Comparison of ENCODE assay signal across 8 cellular contexts in genomic region chr16:57984443-57985203, GRCh38. TPM values are rescaled to one million over a fixed set of nuclear protein-coding genes. Genes with fewer than 3 reads are reported as not detected.
DNase-seq lines count a peak whose midpoint lies in the region; ATAC-seq and TF ChIP-seq lines count a peak whose summit lies in the region.

No MANE protein-coding gene starts in this region.

- no peaks in the 10 kb centered on the region for H3K9me2 ChIP-seq in neural cell (ENCODE audit: insufficient read depth, low read length)

- H3K27me3 ChIP-seq in BLaER1 treated with 17β-estradiol and CSF1 and Interleukin-3, amounts not matched to agents 10 nM and 100 nM = no peaks in the 10 kb centered on the region
- peaks cover 30% of the 10 kb centered on the region for H3K27me3 ChIP-seq in neural cell (ENCODE audit: insufficient read depth, low read depth, low read length)

- no peaks in the 10 kb centered on the region for H3F3A ChIP-seq in neural cell (ENCODE audit: insufficient read depth, low read length, poor library complexity, severe bottlenecking)

- DNase-seq in NCI-H526 treated with DMSO at 0.1 percent for 48 hours (lab: John Stamatoyannopoulos, UW) (peak; percentile 52), fibroblast of the conjunctiva (ENCODE audit: low read depth) (peak; percentile 59), SHP77 (lab: John Stamatoyannopoulos, UW) (no peak)
- DNase-seq in activated T-helper 1 cell treated with anti-CD3 and anti-CD28 coated beads, Interleukin-2, amount 50 U/mL, for 16 hours (ENCODE audit: low read depth in 1 of 2, low spot score in 1 of 2) = peak; percentile 83 to 88
- peak; percentile 91 for DNase-seq in stimulated activated naive CD8-positive, alpha-beta T cell treated with anti-CD3 and anti-CD28 coated beads, Interleukin-15, Interleukin-2, amounts not matched to agents 100 U/mL and 50 U/mL, for 24 hours

- no peak for TF ChIP-seq RAD21 in neural cell (conservative IDR thresholded peaks at IDR 0.05)

- H3K4me3 ChIP-seq in BLaER1 treated with 17β-estradiol and CSF1 and Interleukin-3, amounts not matched to agents 10 nM and 100 nM = peak overlapping the region; percentile 47 to 69 (median 58)
- H3K4me3 ChIP-seq in neural cell (ENCODE audit: low read length) = peak overlapping the region; percentile 68

- H3K36me3 ChIP-seq in BLaER1 treated with 17β-estradiol and CSF1 and Interleukin-3, amounts not matched to agents 10 nM and 100 nM = no peaks in the 10 kb centered on the region
- H3K36me3 ChIP-seq in neural cell (ENCODE audit: insufficient read depth, low read length) = no peaks in the 10 kb centered on the region

- no peaks in the 10 kb centered on the region for H3K9me3 ChIP-seq in BLaER1 treated with 17β-estradiol and CSF1 and Interleukin-3, amounts not matched to agents 10 nM and 100 nM (replicated peaks in 1 of 11)
- no peaks in the 10 kb centered on the region for H3K9me3 ChIP-seq in neural cell (ENCODE audit: low read length)

- no peak overlapping the region for H2AFZ ChIP-seq in neural cell (ENCODE audit: low read depth, low read length)

- no peak overlapping the region; a peak in 1 of 22 replicates for H3K27ac ChIP-seq in BLaER1 treated with 17β-estradiol and CSF1 and Interleukin-3, amounts not matched to agents 10 nM and 100 nM
- H3K27ac ChIP-seq in neural cell (ENCODE audit: low read length) = no peak overlapping the region

- no peak for TF ChIP-seq CTCF in neural cell (IDR thresholded peaks at IDR 0.05; ENCODE audit: poor library complexity, severe bottlenecking)

- peak overlapping the region; percentile 40 to 68 (median 53); a peak in 17 of 22 replicates for H3K9ac ChIP-seq in BLaER1 treated with 17β-estradiol and CSF1 and Interleukin-3, amounts not matched to agents 10 nM and 100 nM
- H3K9ac ChIP-seq in neural cell (ENCODE audit: low read length) = peak overlapping the region; percentile 45

- peak; percentile 86 for ATAC-seq in GM21723 (IDR thresholded peaks at IDR 0.05; ENCODE audit: unreplicated experiment)
- peak; percentile 98 for ATAC-seq in stimulated activated naive CD8-positive, alpha-beta T cell treated with anti-CD3 and anti-CD28 coated beads, Interleukin-15, Interleukin-2, amounts not matched to agents 100 U/mL and 50 U/mL, for 24 hours

- H3K4me2 ChIP-seq in BLaER1 treated with 17β-estradiol and CSF1 and Interleukin-3, amounts not matched to agents 10 nM and 100 nM = peak overlapping the region; percentile 75 to 93 (median 81)
- no peak overlapping the region for H3K4me2 ChIP-seq in neural cell (ENCODE audit: low read length)

- H3K4me1 ChIP-seq in BLaER1 treated with 17β-estradiol and CSF1 and Interleukin-3, amounts not matched to agents 10 nM and 100 nM = peaks cover 5 to 13% (median 7%) of the 10 kb centered on the region in 10 experiments; a peak in 17 of 20 replicates

- no peak for TF ChIP-seq EP300 in neural cell (conservative IDR thresholded peaks at IDR 0.05; ENCODE audit: poor library complexity, severe bottlenecking)

- H4K20me1 ChIP-seq in BLaER1 treated with 17β-estradiol and CSF1 and Interleukin-3, amounts not matched to agents 10 nM and 100 nM = no peaks in the 10 kb centered on the region
- H4K20me1 ChIP-seq in neural cell (ENCODE audit: insufficient read depth) = no peaks in the 10 kb centered on the region

- no peaks in the 10 kb centered on the region for H3K79me2 ChIP-seq in neural cell (replicated peaks; ENCODE audit: insufficient read depth, low read length)

TF ChIP-seq in neural cell, 6 proteins besides CTCF, POLR2A, EP300 and RAD21:
- no peak for TF ChIP-seq EZH2 (IDR thresholded peaks at IDR 0.05; ENCODE audit: borderline replicate concordance, insufficient read depth, low read length, poor library complexity, severe bottlenecking)

RNA-seq across cellular contexts. Expression of gene CNGB1, which starts 13.7 kb away (rescaled TPM):
- polyA plus RNA-seq in neural cell = 19.1 and 20.7 TPM in 2 replicates
- 14.5 and 22.2 TPM in 2 replicates for polyA minus RNA-seq in neural cell

RNA-seq across cellular contexts. Expression of gene ZNF319, which starts 15.8 kb away (rescaled TPM):
- polyA plus RNA-seq in neural cell = 5.1 and 7.0 TPM in 2 replicates
- 10.7 and 14.5 TPM in 2 replicates for polyA minus RNA-seq in neural cell

RNA-seq across cellular contexts. Expression of gene USB1, which starts 16.6 kb away (rescaled TPM):
- polyA plus RNA-seq in neural cell = 25.7 and 47.0 TPM in 2 replicates
- 20.7 and 28.8 TPM in 2 replicates for polyA minus RNA-seq in neural cell

RNA-seq across cellular contexts. Expression of gene MMP15, which starts 40.9 kb away (rescaled TPM):
- 18.5 and 18.7 TPM in 2 replicates for polyA plus RNA-seq in neural cell
- 31.1 and 36.5 TPM in 2 replicates for polyA minus RNA-seq in neural cell

Comparison
In these comparisons a context has a peak if more than half of its experiments do, and no peak if none do; other contexts are left out.
1. DNase-seq: peak in NCI-H526 treated with DMSO at 0.1 percent for 48 hours (single experiment), activated T-helper 1 cell treated with anti-CD3 and anti-CD28 coated beads, Interleukin-2, amount 50 U/mL, for 16 hours (2 of 2), fibroblast of the conjunctiva (single experiment) and stimulated activated naive CD8-positive, alpha-beta T cell treated with anti-CD3 and anti-CD28 coated beads, Interleukin-15, Interleukin-2, amounts not matched to agents 100 U/mL and 50 U/mL, for 24 hours (single experiment); none in SHP77 (0 of 2).